Comparison of ENCODE assay signal across 12 cellular contexts in the genomic region with DNA sequence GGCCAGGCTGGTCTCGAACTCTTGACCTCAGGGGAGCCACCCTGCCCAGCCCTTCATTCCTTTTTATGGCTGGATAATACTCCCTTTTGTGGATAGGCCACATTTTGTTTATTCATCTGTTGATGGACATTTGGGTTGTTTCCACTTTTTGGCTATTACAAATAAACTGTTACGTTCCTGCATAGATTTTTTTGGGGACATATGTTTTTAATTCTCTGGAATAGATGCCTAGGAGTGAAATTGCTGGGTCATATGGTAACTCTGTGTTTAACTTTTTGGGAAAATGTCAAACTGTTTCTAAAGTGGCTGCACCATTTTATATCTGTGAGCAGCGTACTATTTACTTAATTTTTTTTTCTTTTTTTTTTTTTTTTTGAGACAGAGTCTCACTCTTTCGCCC.
"Had no signal": no experiment of that assay in that cellular context is flagged by ENCODE, and none has a peak within 500 bp of the region (broad histone marks: within the 10 kb centered on the region; RNA-seq: fewer than 3 reads in every experiment).

No MANE protein-coding gene starts in this region.

- H3K27me3 ChIP-seq: cardiac muscle cell, dorsolateral prefrontal cortex, left lung, sigmoid colon had no signal

- ATAC-seq: left lung; stimulated activated memory B cell treated with anti-CD40 and anti-IgM and Interleukin-4, amounts not matched to agents 10 μg/mL and 1 μg/mL and 100 μg/mL, for 72 hours had no signal

- H3K9me3 ChIP-seq: left lung, sigmoid colon had no signal

- H3K4me3 ChIP-seq: cardiac muscle cell, left lung, sigmoid colon had no signal

- H3K27ac ChIP-seq: cardiac muscle cell, epithelial cell of prostate, left lung, sigmoid colon had no signal

- DNase-seq: activated CD4-positive, alpha-beta T cell treated with anti-CD3 and anti-CD28 coated beads, Interleukin-2, amount 50 U/mL, for 4 hours; activated gamma-delta T cell; amniotic stem cell; dorsolateral prefrontal cortex; foreskin melanocyte; left lung; sigmoid colon; stimulated activated CD4-positive, alpha-beta T cell treated with anti-CD3 and anti-CD28 coated beads, Interleukin-4, amount 100 ng/mL, for 4 hours; SW 1271 had no signal
